In the genomic region with DNA sequence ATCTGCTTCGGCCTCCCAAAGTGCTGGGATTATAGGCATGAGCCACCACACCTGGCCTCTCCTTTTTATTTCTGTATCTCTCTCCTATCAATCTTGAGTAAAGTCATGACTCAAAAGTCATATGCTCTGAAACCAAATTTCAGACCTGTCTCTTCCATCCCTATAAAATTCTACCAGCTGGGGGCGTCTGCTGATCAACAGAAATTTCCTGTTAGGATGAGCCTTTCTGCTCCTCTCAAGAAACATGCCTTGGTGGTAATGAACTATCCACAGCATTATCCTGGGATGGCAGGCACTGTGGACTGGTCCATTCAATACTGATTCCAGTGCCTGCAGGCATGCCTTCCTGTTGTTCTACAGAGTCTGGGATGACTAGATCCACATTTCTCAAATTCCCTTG, we compare ENCODE assay signal across 14 cellular contexts.
DNase-seq lines count a peak whose midpoint lies in the region; ATAC-seq and TF ChIP-seq lines count a peak whose summit lies in the region.
"Had no signal": no experiment of that assay in that cellular context is flagged by ENCODE, and none has a peak within 500 bp of the region (broad histone marks: within the 10 kb centered on the region; RNA-seq: fewer than 3 reads in every experiment).

No MANE protein-coding gene starts in this region.

- H3K9me3 Mint-ChIP-seq in WTC11 (no peaks in the 10 kb centered on the region), neural progenitor cell (no peaks in the 10 kb centered on the region), mesothelial cell of epicardium (no peaks in the 10 kb centered on the region)

- H3K9ac ChIP-seq in neural progenitor cell, result no peak overlapping the region
- H3K9ac ChIP-seq: KMS-11 had no signal

- no peak overlapping the region for H3K27ac Mint-ChIP-seq in WTC11
- no peak overlapping the region for H3K27ac Mint-ChIP-seq in neural progenitor cell
- H3K27ac Mint-ChIP-seq in mesothelial cell of epicardium, result no peak overlapping the region

- H3K4me3 Mint-ChIP-seq in WTC11, result no peak overlapping the region
- no peak overlapping the region for H3K4me3 Mint-ChIP-seq in neural progenitor cell
- H3K4me3 Mint-ChIP-seq in mesothelial cell of epicardium, result no peak overlapping the region

- CTCF ChIA-PET in WTC11 (lab: Charles Lee), result interaction anchor here (1.3 to 2.0 kb wide), 3 partner anchors 56 to 369 kb away, joined by 3 to 20 read pairs (median 6); no protein-coding TSS in a partner anchor

- no peak overlapping the region for H2AFZ ChIP-seq in neural progenitor cell (replicated peaks)

- no peaks in the 10 kb centered on the region for H3K4me1 ChIP-seq in neural progenitor cell
- H3K4me1 ChIP-seq: body of pancreas, upper lobe of left lung had no signal

- no peaks in the 10 kb centered on the region for H3K36me3 ChIP-seq in neural progenitor cell
- H3K36me3 ChIP-seq: upper lobe of left lung had no signal

- no peaks in the 10 kb centered on the region for H3K79me2 ChIP-seq in neural progenitor cell (ENCODE audit: low read depth)

- H3K9me3 ChIP-seq in neural progenitor cell (ENCODE audit: low read depth), result no peaks in the 10 kb centered on the region
- H3K9me3 ChIP-seq: body of pancreas, upper lobe of left lung had no signal

- H3K4me2 ChIP-seq in neural progenitor cell, result no peak overlapping the region
- H3K4me2 ChIP-seq: KMS-11 had no signal

- H3K4me1 Mint-ChIP-seq in WTC11 (peaks cover 15% of the 10 kb centered on the region), neural progenitor cell (peaks cover 3% of the 10 kb centered on the region), mesothelial cell of epicardium (no peaks in the 10 kb centered on the region)

- no peaks in the 10 kb centered on the region; the same call in 1 of the 2 replicates for H3K27me3 Mint-ChIP-seq in WTC11 (ENCODE audit: low read depth)
- H3K27me3 Mint-ChIP-seq in neural progenitor cell (ENCODE audit: insufficient read depth, low read depth), result peaks cover 2% of the 10 kb centered on the region
- H3K27me3 Mint-ChIP-seq in mesothelial cell of epicardium (ENCODE audit: low read depth), result peaks cover 11% of the 10 kb centered on the region

- DNase-seq in NCI-H2107 treated with DMSO at 0.1 percent for 48 hours (lab: John Stamatoyannopoulos, UW; ENCODE audit: unreplicated experiment) (peak; percentile 3), NCI-H2107 (lab: John Stamatoyannopoulos, UW) (no peak), NAMALWA (ENCODE audit: low spot score) (peak; percentile 7), WTC11 (ENCODE audit: low spot score) (peak; percentile 30), neural progenitor cell (ENCODE audit: low spot score) (peak; percentile 46), mesothelial cell of epicardium (ENCODE audit: low spot score in 2 of 2, unreplicated experiment in 2 of 2) (no peak), SIG-M5 (lab: John Stamatoyannopoulos, UW) (no peak), hepatic stellate cell (ENCODE audit: low spot score) (no peak)
- DNase-seq: activated CD4-positive, alpha-beta T cell treated with anti-CD3 and anti-CD28 coated beads, Interleukin-2, amount 50 U/mL, for 1 hour; activated effector memory CD4-positive, alpha-beta T cell treated with Interleukin-2 at 50 U/mL for 16 hours; body of pancreas; NCI-H774; upper lobe of left lung had no signal

- H3K36me3 Mint-ChIP-seq in WTC11 (no peaks in the 10 kb centered on the region), neural progenitor cell (no peaks in the 10 kb centered on the region), mesothelial cell of epicardium (no peaks in the 10 kb centered on the region)

- no peak overlapping the region for H3K4me3 ChIP-seq in neural progenitor cell
- H3K4me3 ChIP-seq: body of pancreas, upper lobe of left lung had no signal

- TF ChIP-seq CTCF in WTC11 (IDR thresholded peaks at IDR 0.05) (no peak), neural progenitor cell (IDR thresholded peaks at IDR 0.05) (peak; percentile 58), mesothelial cell of epicardium (IDR thresholded peaks at IDR 0.05; ENCODE audit: unreplicated experiment) (no peak)

- H4K20me1 ChIP-seq in neural progenitor cell (ENCODE audit: low read depth), result no peaks in the 10 kb centered on the region

- POLR2A ChIA-PET in WTC11 (lab: Charles Lee), result no interaction called here

- peak; percentile 78 for ATAC-seq in WTC11
- ATAC-seq: body of pancreas had no signal

- no peak overlapping the region for H3K27ac ChIP-seq in neural progenitor cell
- H3K27ac ChIP-seq: body of pancreas, KMS-11, upper lobe of left lung had no signal

- H3K27me3 ChIP-seq in neural progenitor cell, result no peaks in the 10 kb centered on the region
- H3K27me3 ChIP-seq: body of pancreas, upper lobe of left lung had no signal

- H3F3A ChIP-seq in neural progenitor cell (ENCODE audit: low read depth), result no peaks in the 10 kb centered on the region

TF ChIP-seq in WTC11, 78 proteins besides CTCF, POLR2A, EP300 and RAD21:
- TF ChIP-seq, protein P1, sequence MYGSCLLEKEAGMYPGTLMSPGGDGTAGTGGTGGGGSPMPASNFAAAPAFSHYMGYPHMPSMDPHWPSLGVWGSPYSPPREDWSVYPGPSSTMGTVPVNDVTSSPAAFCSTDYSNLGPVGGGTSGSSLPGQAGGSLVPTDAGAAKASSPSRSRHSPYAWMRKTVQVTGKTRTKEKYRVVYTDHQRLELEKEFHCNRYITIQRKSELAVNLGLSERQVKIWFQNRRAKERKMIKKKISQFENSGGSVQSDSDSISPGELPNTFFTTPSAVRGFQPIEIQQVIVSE (CRISPR knock-in tag; IDR thresholded peaks at IDR 0.05; ENCODE audit: borderline replicate concordance), result no peak
- TF ChIP-seq, protein P2, sequence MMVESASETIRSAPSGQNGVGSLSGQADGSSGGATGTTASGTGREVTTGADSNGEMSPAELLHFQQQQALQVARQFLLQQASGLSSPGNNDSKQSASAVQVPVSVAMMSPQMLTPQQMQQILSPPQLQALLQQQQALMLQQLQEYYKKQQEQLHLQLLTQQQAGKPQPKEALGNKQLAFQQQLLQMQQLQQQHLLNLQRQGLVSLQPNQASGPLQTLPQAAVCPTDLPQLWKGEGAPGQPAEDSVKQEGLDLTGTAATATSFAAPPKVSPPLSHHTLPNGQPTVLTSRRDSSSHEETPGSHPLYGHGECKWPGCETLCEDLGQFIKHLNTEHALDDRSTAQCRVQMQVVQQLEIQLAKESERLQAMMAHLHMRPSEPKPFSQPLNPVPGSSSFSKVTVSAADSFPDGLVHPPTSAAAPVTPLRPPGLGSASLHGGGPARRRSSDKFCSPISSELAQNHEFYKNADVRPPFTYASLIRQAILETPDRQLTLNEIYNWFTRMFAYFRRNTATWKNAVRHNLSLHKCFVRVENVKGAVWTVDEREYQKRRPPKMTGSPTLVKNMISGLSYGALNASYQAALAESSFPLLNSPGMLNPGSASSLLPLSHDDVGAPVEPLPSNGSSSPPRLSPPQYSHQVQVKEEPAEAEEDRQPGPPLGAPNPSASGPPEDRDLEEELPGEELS (CRISPR knock-in tag; IDR thresholded peaks at IDR 0.05), result no peak
- TF ChIP-seq NR3C1 (CRISPR knock-in tag; conservative IDR thresholded peaks at IDR 0.05; ENCODE audit: low read depth) (no peak), ESRRA (CRISPR knock-in tag; IDR thresholded peaks at IDR 0.05; ENCODE audit: borderline replicate concordance) (no peak), ETV6 (CRISPR knock-in tag; IDR thresholded peaks at IDR 0.05) (no peak), CREB1 (CRISPR knock-in tag; IDR thresholded peaks at IDR 0.05) (no peak), GABPB1 (CRISPR knock-in tag; IDR thresholded peaks at IDR 0.05) (no peak), EMX1 (CRISPR knock-in tag; IDR thresholded peaks at IDR 0.05) (no peak), SMAD3 (CRISPR knock-in tag; IDR thresholded peaks at IDR 0.05; ENCODE audit: borderline replicate concordance) (no peak)
- TF ChIP-seq, protein P3, sequence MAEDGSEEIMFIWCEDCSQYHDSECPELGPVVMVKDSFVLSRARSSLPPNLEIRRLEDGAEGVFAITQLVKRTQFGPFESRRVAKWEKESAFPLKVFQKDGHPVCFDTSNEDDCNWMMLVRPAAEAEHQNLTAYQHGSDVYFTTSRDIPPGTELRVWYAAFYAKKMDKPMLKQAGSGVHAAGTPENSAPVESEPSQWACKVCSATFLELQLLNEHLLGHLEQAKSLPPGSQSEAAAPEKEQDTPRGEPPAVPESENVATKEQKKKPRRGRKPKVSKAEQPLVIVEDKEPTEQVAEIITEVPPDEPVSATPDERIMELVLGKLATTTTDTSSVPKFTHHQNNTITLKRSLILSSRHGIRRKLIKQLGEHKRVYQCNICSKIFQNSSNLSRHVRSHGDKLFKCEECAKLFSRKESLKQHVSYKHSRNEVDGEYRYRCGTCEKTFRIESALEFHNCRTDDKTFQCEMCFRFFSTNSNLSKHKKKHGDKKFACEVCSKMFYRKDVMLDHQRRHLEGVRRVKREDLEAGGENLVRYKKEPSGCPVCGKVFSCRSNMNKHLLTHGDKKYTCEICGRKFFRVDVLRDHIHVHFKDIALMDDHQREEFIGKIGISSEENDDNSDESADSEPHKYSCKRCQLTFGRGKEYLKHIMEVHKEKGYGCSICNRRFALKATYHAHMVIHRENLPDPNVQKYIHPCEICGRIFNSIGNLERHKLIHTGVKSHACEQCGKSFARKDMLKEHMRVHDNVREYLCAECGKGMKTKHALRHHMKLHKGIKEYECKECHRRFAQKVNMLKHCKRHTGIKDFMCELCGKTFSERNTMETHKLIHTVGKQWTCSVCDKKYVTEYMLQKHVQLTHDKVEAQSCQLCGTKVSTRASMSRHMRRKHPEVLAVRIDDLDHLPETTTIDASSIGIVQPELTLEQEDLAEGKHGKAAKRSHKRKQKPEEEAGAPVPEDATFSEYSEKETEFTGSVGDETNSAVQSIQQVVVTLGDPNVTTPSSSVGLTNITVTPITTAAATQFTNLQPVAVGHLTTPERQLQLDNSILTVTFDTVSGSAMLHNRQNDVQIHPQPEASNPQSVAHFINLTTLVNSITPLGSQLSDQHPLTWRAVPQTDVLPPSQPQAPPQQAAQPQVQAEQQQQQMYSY (CRISPR knock-in tag; IDR thresholded peaks at IDR 0.05), result no peak
- TF ChIP-seq, protein P4, sequence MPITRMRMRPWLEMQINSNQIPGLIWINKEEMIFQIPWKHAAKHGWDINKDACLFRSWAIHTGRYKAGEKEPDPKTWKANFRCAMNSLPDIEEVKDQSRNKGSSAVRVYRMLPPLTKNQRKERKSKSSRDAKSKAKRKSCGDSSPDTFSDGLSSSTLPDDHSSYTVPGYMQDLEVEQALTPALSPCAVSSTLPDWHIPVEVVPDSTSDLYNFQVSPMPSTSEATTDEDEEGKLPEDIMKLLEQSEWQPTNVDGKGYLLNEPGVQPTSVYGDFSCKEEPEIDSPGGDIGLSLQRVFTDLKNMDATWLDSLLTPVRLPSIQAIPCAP (CRISPR knock-in tag; IDR thresholded peaks at IDR 0.05), result no peak
- TF ChIP-seq, protein P5, sequence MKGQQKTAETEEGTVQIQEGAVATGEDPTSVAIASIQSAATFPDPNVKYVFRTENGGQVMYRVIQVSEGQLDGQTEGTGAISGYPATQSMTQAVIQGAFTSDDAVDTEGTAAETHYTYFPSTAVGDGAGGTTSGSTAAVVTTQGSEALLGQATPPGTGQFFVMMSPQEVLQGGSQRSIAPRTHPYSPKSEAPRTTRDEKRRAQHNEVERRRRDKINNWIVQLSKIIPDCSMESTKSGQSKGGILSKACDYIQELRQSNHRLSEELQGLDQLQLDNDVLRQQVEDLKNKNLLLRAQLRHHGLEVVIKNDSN (CRISPR knock-in tag; IDR thresholded peaks at IDR 0.05), result no peak

Comparison
In these comparisons a context has a peak if more than half of its experiments do, and no peak if none do; other contexts are left out.
1. DNase-seq: peak in NCI-H2107 treated with DMSO at 0.1 percent for 48 hours (single experiment), NAMALWA (single experiment), WTC11 (single experiment) and neural progenitor cell (single experiment); none in NCI-H2107 (single experiment), mesothelial cell of epicardium (0 of 2), SIG-M5 (single experiment) and hepatic stellate cell (single experiment).